1 cellular context compared by ENCODE assay signal in the genomic region with DNA sequence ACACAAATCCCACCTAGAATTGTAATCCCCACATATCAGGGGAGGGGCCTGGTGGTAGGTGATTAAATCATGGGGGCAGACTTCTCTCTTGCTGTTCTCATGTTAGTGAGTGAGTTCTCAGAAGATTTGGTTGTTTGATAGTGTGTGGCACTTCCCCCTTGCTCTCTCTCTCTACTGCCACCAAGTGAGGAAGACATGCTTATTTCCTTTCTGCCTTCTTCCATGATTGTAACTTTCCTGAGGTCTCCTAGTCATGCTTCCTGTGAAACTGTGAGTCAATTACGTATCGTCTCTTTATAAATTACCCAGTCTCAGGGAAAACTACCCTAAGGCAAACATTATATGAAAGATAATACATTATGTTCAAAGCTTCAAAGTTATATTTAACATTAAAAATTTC.
TF ChIP-seq lines count a peak whose summit lies in the region.

No MANE protein-coding gene starts in this region.

TF ChIP-seq in WTC11, 78 proteins besides CTCF, POLR2A, EP300 and RAD21 (continued from another document):
- TF ChIP-seq AFF4 (CRISPR knock-in tag; IDR thresholded peaks at IDR 0.05; ENCODE audit: borderline replicate concordance), result no peak
- TF ChIP-seq, protein P1, sequence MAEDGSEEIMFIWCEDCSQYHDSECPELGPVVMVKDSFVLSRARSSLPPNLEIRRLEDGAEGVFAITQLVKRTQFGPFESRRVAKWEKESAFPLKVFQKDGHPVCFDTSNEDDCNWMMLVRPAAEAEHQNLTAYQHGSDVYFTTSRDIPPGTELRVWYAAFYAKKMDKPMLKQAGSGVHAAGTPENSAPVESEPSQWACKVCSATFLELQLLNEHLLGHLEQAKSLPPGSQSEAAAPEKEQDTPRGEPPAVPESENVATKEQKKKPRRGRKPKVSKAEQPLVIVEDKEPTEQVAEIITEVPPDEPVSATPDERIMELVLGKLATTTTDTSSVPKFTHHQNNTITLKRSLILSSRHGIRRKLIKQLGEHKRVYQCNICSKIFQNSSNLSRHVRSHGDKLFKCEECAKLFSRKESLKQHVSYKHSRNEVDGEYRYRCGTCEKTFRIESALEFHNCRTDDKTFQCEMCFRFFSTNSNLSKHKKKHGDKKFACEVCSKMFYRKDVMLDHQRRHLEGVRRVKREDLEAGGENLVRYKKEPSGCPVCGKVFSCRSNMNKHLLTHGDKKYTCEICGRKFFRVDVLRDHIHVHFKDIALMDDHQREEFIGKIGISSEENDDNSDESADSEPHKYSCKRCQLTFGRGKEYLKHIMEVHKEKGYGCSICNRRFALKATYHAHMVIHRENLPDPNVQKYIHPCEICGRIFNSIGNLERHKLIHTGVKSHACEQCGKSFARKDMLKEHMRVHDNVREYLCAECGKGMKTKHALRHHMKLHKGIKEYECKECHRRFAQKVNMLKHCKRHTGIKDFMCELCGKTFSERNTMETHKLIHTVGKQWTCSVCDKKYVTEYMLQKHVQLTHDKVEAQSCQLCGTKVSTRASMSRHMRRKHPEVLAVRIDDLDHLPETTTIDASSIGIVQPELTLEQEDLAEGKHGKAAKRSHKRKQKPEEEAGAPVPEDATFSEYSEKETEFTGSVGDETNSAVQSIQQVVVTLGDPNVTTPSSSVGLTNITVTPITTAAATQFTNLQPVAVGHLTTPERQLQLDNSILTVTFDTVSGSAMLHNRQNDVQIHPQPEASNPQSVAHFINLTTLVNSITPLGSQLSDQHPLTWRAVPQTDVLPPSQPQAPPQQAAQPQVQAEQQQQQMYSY (CRISPR knock-in tag; IDR thresholded peaks at IDR 0.05), result no peak
- no peak for TF ChIP-seq ELF4 (CRISPR knock-in tag; IDR thresholded peaks at IDR 0.05; ENCODE audit: low read depth)
- TF ChIP-seq ZNF671 (CRISPR knock-in tag; IDR thresholded peaks at IDR 0.05), result no peak
- no peak for TF ChIP-seq MXD4 (CRISPR knock-in tag; IDR thresholded peaks at IDR 0.05; ENCODE audit: borderline replicate concordance)
- no peak for TF ChIP-seq MAX (CRISPR knock-in tag; IDR thresholded peaks at IDR 0.05)
- no peak for TF ChIP-seq TEAD4 (CRISPR knock-in tag; IDR thresholded peaks at IDR 0.05)
